Comparison of ENCODE assay signal across 15 cellular contexts in the genomic region with DNA sequence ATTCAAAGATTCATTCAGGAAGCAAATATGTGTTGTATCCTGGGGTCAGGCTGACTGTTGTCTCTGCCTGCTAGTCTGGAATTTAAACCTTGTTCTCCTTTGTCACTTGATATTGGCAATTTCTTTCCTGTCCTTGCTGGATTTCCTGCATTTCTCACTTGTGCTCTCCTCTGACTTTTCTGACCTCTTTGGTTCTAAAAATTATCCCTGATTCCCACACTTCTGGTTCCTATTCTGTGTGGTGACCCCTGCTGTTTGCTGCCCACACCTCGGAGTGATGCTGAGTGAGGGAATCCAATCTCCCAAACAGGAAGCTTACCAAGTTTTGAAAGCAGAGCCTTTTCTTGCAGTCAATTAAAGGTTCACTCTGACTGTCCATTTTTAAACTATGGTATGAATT.
DNase-seq lines count a peak whose midpoint lies in the region; ATAC-seq and TF ChIP-seq lines count a peak whose summit lies in the region.
"Had no signal": no experiment of that assay in that cellular context is flagged by ENCODE, and none has a peak within 500 bp of the region (broad histone marks: within the 10 kb centered on the region; RNA-seq: fewer than 3 reads in every experiment).

No MANE protein-coding gene starts in this region.

- H3K4me1 ChIP-seq in IMR-90 (ENCODE audit: control insufficient read depth, insufficient read depth, low read length) (peaks cover 7% of the 10 kb centered on the region), mesenchymal stem cell (ENCODE audit: control insufficient read depth, insufficient read depth, low read depth, low read length) (peaks cover 2% of the 10 kb centered on the region)

- H3K4me3 ChIP-seq in IMR-90 (ENCODE audit: insufficient read depth, low read depth, low read length) (no peak overlapping the region), mesenchymal stem cell (ENCODE audit: insufficient read depth in 1 of 2, low read depth in 1 of 2, low read length in 2 of 2) (no peak overlapping the region)
- H3K4me3 ChIP-seq: heart left ventricle had no signal

- no peak overlapping the region for H3K56ac ChIP-seq in IMR-90 (ENCODE audit: extremely low read depth, insufficient read depth, low read length)

- ATAC-seq in IMR-90 (ENCODE audit: low read depth) = no peak
- ATAC-seq: heart left ventricle had no signal

- H3K36me3 Mint-ChIP-seq in brain (peaks cover 27% of the 10 kb centered on the region), HFFc6 (ENCODE audit: low read depth) (peaks cover 29% of the 10 kb centered on the region)

- in situ Hi-C loops in IMR-90 (cut with MboI; ENCODE audit: low sequenced_read_pairs) = no loop called here

- H3K9ac ChIP-seq in IMR-90 (ENCODE audit: low read depth, low read length) = no peak overlapping the region
- peak overlapping the region; percentile 27 for H3K9ac ChIP-seq in mesenchymal stem cell (ENCODE audit: low read length)

- intact Hi-C loops in IMR-90 (cut with micrococcal nuclease) = loop anchor here (5.0 to 10.0 kb wide), 3 partner anchors 128 to 885 kb away; no protein-coding TSS in a partner anchor

- WGBS in IMR-90 (ENCODE audit: extremely low coverage in 2 of 2, insufficient read length in 1 of 2), 2 experiments = no CpG with 5 or more reads among the region's 1 CpG
- no CpG with 5 or more reads among the region's 1 CpG for WGBS in mesenchymal stem cell

- H3K79me1 ChIP-seq in IMR-90 (ENCODE audit: low read depth in 1 of 2, low read length in 2 of 2) (no peaks in the 10 kb centered on the region), mesenchymal stem cell (replicated peaks; ENCODE audit: low read length, poor library complexity, severe bottlenecking) (peaks cover under 1% of the 10 kb centered on the region)

- TF ChIP-seq RAD21 in IMR-90 (IDR thresholded peaks at IDR 0.05; ENCODE audit: low read length) = no peak

- H2BK20ac ChIP-seq in IMR-90 (ENCODE audit: low read depth, low read length) = no peak overlapping the region

- H3K4me2 ChIP-seq in IMR-90 (ENCODE audit: low read depth, low read length) = no peak overlapping the region
- no peak overlapping the region for H3K4me2 ChIP-seq in mesenchymal stem cell (ENCODE audit: low read length, poor library complexity, severe bottlenecking)

- dilution Hi-C loops in IMR-90 (cut with HindIII; ENCODE audit: low sequenced_read_pairs, unreplicated experiment) = no loop called here

- H3K9me3 Mint-ChIP-seq in brain (peaks cover 6 to 16% (median 12%) of the 10 kb centered on the region in 5 experiments), HFFc6 (peaks cover 10% of the 10 kb centered on the region)

- peak overlapping the region; percentile 48; the same call in 1 of the 2 replicates for H3K18ac ChIP-seq in IMR-90 (ENCODE audit: low read depth, low read length)
- H3K18ac ChIP-seq in mesenchymal stem cell (ENCODE audit: low read depth in 1 of 2, low read length in 2 of 2) = peak overlapping the region in 1 of 2 experiments; percentile 18

- no peak for TF ChIP-seq POLR2A in IMR-90 (IDR thresholded peaks at IDR 0.05; ENCODE audit: low read depth, low read length)

- 0 out of 2 replicates have a peak overlapping the region, but pooled peaks have one; percentile 2 for H2BK120ac ChIP-seq in IMR-90 (ENCODE audit: low read depth, low read length)
- no peak overlapping the region for H2BK120ac ChIP-seq in mesenchymal stem cell (ENCODE audit: low read depth, low read length)

- H3K23ac ChIP-seq in IMR-90 (ENCODE audit: low read depth, low read length) (no peak overlapping the region), mesenchymal stem cell (ENCODE audit: low read length in 2 of 2) (no peak overlapping the region)

- H3K27ac ChIP-seq in IMR-90 (ENCODE audit: insufficient read depth, low read length) = no peak overlapping the region
- H3K27ac ChIP-seq in mesenchymal stem cell (ENCODE audit: low read length, poor library complexity, severe bottlenecking) = peak overlapping the region; percentile 5
- H3K27ac ChIP-seq: heart left ventricle had no signal

- no peaks in the 10 kb centered on the region for H3K9me3 ChIP-seq in IMR-90 (ENCODE audit: control insufficient read depth, insufficient read depth, low read length)
- H3K9me3 ChIP-seq in mesenchymal stem cell (ENCODE audit: control insufficient read depth, low read length) = peaks cover 5% of the 10 kb centered on the region

- H2BK15ac ChIP-seq in IMR-90 (ENCODE audit: low read depth, low read length) = no peak overlapping the region; the same call in 2 of the 3 replicates
- H2BK15ac ChIP-seq in mesenchymal stem cell (ENCODE audit: low read depth, poor library complexity, severe bottlenecking) = no peak overlapping the region

- H3K27ac Mint-ChIP-seq in brain (peak overlapping the region in 4 of 5 experiments; percentile 6 to 60 (median 22)), HFFc6 (no peak overlapping the region; the same call in 1 of the 2 replicates)
- H3K27ac Mint-ChIP-seq: activated naive CD8-positive, alpha-beta T cell treated with anti-CD3 and anti-CD28 coated beads, Interleukin-2, amount 10 ng/mL, durations not matched to agents 7 days and 5 days had no signal

- H2BK12ac ChIP-seq in mesenchymal stem cell (ENCODE audit: low read length in 2 of 2) = peak overlapping the region; percentile 1 to 15

- H4K5ac ChIP-seq in IMR-90 (ENCODE audit: low read depth, low read length) = no peak overlapping the region

- no peaks in the 10 kb centered on the region for H3K36me3 ChIP-seq in IMR-90 (ENCODE audit: control insufficient read depth, insufficient read depth, low read length)
- no peaks in the 10 kb centered on the region for H3K36me3 ChIP-seq in mesenchymal stem cell (ENCODE audit: control insufficient read depth in 1 of 2, insufficient read depth in 2 of 2, low read depth in 1 of 2, low read length in 2 of 2)
- H3K36me3 ChIP-seq: heart left ventricle had no signal

- peak overlapping the region; percentile 6; the same call in 1 of the 2 replicates for H3K4ac ChIP-seq in IMR-90 (ENCODE audit: low read depth, low read length)
- H3K4ac ChIP-seq in mesenchymal stem cell (ENCODE audit: low read depth in 1 of 2, low read length in 2 of 2) = peak overlapping the region in 1 of 2 experiments; percentile 67

- no TSS peak for BruUV-seq in IMR-90 (replicated peaks; lab: Mats Ljungman, UMichigan)

- H3K14ac ChIP-seq in IMR-90 (replicated peaks; ENCODE audit: low read depth, low read length) = no peak overlapping the region
- no peak overlapping the region for H3K14ac ChIP-seq in mesenchymal stem cell (ENCODE audit: low read length in 2 of 2)

- H2AFZ ChIP-seq in IMR-90 (replicated peaks; ENCODE audit: low read length, poor library complexity) (no peak overlapping the region), mesenchymal stem cell (ENCODE audit: low read depth, low read length) (no peak overlapping the region)

- no peak overlapping the region for H2AK9ac ChIP-seq in IMR-90 (replicated peaks; ENCODE audit: low read depth, low read length, poor library complexity)

- H4K8ac ChIP-seq in IMR-90 (ENCODE audit: low read depth in 2 of 2, low read length in 2 of 2) = peak overlapping the region in 1 of 2 experiments; percentile 19; a peak in 3 of 4 replicates
- H4K8ac ChIP-seq in mesenchymal stem cell (ENCODE audit: low read length) = no peak overlapping the region

- peak overlapping the region; percentile 30; the same call in 1 of the 2 replicates for H4K91ac ChIP-seq in IMR-90 (ENCODE audit: insufficient read depth, low read depth, low read length)
- H4K91ac ChIP-seq in mesenchymal stem cell (ENCODE audit: low read length) = no peak overlapping the region

- peak; percentile 5 for DNase-seq in A172 (ENCODE audit: low spot score)
- no peak for DNase-seq in IMR-90
- peak; percentile 5 for DNase-seq in mesenchymal stem cell
- no peak for DNase-seq in stimulated activated CD4-positive, alpha-beta T cell treated with anti-CD3 and anti-CD28 coated beads, Interleukin-2, amount 100 ng/mL, for 24 hours
- DNase-seq in HFFc6 = no peak
- DNase-seq in NCI-H2107 (lab: John Stamatoyannopoulos, UW) = no peak
- DNase-seq in GM20000 (ENCODE audit: low spot score) = no peak
- DNase-seq: activated CD4-positive, alpha-beta T cell treated with anti-CD3 and anti-CD28 coated beads for 1 hour; activated naive CD8-positive, alpha-beta T cell treated with anti-CD3 and anti-CD28 coated beads, Interleukin-2, amount 10 ng/mL, durations not matched to agents 7 days and 5 days; heart left ventricle; kidney; NCI-H1930; NCI-H524 treated with DMSO at 0.1 percent for 48 hours; stimulated activated CD4-positive, alpha-beta T cell treated with anti-CD3 and anti-CD28 coated beads, Interleukin-1b, Interleukin-23, amount 100 ng/mL, for 48 hours had no signal

- CTCF ChIA-PET in IMR-90 (lab: Yijun Ruan, JAX) = no interaction called here

- no peaks in the 10 kb centered on the region for H3K9me1 ChIP-seq in IMR-90 (ENCODE audit: insufficient read depth, low read length)

- H2BK5ac ChIP-seq in IMR-90 (ENCODE audit: low read depth, low read length, poor library complexity, severe bottlenecking) (no peak overlapping the region), mesenchymal stem cell (ENCODE audit: low read depth, low read length, poor library complexity, severe bottlenecking) (no peak overlapping the region)

- TF ChIP-seq CTCF in IMR-90 (conservative IDR thresholded peaks at IDR 0.05; ENCODE audit: low read depth, low read length) = no peak
- TF ChIP-seq CTCF in brain (conservative IDR thresholded peaks at IDR 0.05) = no peak
- no peak for TF ChIP-seq CTCF in HFFc6 (IDR thresholded peaks at IDR 0.05)
- TF ChIP-seq CTCF in GM20000 (IDR thresholded peaks at IDR 0.05; ENCODE audit: extremely low read depth, missing control alignments) = no peak

- H4K20me1 ChIP-seq in IMR-90 (ENCODE audit: insufficient read depth, low read length) = no peaks in the 10 kb centered on the region; the same call in 1 of the 2 replicates

- H2AK5ac ChIP-seq in IMR-90 (ENCODE audit: low read depth, low read length) = no peak overlapping the region
- no peak overlapping the region for H2AK5ac ChIP-seq in mesenchymal stem cell (ENCODE audit: low read length, severe bottlenecking)

- peaks cover 2% of the 10 kb centered on the region for H3K27me3 Mint-ChIP-seq in brain
- H3K27me3 Mint-ChIP-seq in HFFc6 (ENCODE audit: insufficient read depth) = no peaks in the 10 kb centered on the region
- H3K27me3 Mint-ChIP-seq: activated naive CD8-positive, alpha-beta T cell treated with anti-CD3 and anti-CD28 coated beads, Interleukin-2, amount 10 ng/mL, durations not matched to agents 7 days and 5 days had no signal

- H3K4me1 Mint-ChIP-seq in brain (peaks cover 48% of the 10 kb centered on the region), HFFc6 (ENCODE audit: low read depth) (peaks cover 50% of the 10 kb centered on the region)

- H3K4me3 Mint-ChIP-seq in brain (no peak overlapping the region), HFFc6 (no peak overlapping the region)
- H3K4me3 Mint-ChIP-seq: activated naive CD8-positive, alpha-beta T cell treated with anti-CD3 and anti-CD28 coated beads, Interleukin-2, amount 10 ng/mL, durations not matched to agents 7 days and 5 days had no signal

- POLR2A ChIA-PET in IMR-90 (lab: Charles Lee; ENCODE audit: unreplicated experiment) = no interaction called here

- H3K27me3 ChIP-seq in IMR-90 (ENCODE audit: control insufficient read depth, insufficient read depth, low read length) (no peaks in the 10 kb centered on the region), mesenchymal stem cell (ENCODE audit: control insufficient read depth in 1 of 2, insufficient read depth in 1 of 2, low read length in 2 of 2) (no peaks in the 10 kb centered on the region)
- H3K27me3 ChIP-seq: heart left ventricle had no signal

Comparison
In these comparisons a context has a peak if more than half of its experiments do, and no peak if none do; other contexts are left out.
1. DNase-seq: peak in A172 (single experiment) and mesenchymal stem cell (single experiment); none in IMR-90 (single experiment), stimulated activated CD4-positive, alpha-beta T cell treated with anti-CD3 and anti-CD28 coated beads, Interleukin-2, amount 100 ng/mL, for 24 hours (0 of 2), HFFc6 (single experiment), NCI-H2107 (single experiment) and GM20000 (single experiment).